9 cellular contexts compared by ENCODE assay signal in the genomic region with DNA sequence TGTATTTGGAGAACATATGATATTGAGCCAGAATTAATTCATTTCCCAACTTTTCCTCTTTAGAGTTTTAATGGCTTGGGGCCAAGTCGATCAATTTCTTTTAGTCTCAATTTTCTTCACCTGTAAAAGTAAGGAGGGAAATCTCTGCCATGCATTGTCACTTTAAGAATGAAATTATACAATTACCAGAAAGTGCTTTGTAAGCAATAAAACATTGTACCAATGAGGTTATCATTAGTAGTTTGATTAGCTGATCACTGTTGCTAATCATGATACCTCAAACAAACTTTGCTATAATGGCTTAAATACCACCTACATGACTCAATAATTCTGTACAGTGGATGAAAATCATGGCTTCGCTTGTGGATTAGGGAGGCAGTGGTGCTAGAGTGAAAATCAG.
"Had no signal": no experiment of that assay in that cellular context is flagged by ENCODE, and none has a peak within 500 bp of the region (broad histone marks: within the 10 kb centered on the region; RNA-seq: fewer than 3 reads in every experiment).

No MANE protein-coding gene starts in this region.

- H3K27ac ChIP-seq: GM23248, KMS-11 had no signal

- H3K9ac ChIP-seq: GM23248, KMS-11 had no signal

- H3K27ac Mint-ChIP-seq: H9 had no signal

- FAIRE-seq: H54, HTR-8/SVneo had no signal

- H3K4me2 ChIP-seq: KMS-11 had no signal

- H3K9me3 Mint-ChIP-seq: H9 had no signal

- H2AFZ ChIP-seq: GM23248 had no signal

- H3K4me3 ChIP-seq: GM23248 had no signal

- H3K4me3 Mint-ChIP-seq: H9 had no signal

- DNase-seq: GM23248, GOT3, H9, HCEC 1CT, Karpas-422, KBM-7 had no signal
